25 cellular contexts compared by ENCODE assay signal in the genomic region with DNA sequence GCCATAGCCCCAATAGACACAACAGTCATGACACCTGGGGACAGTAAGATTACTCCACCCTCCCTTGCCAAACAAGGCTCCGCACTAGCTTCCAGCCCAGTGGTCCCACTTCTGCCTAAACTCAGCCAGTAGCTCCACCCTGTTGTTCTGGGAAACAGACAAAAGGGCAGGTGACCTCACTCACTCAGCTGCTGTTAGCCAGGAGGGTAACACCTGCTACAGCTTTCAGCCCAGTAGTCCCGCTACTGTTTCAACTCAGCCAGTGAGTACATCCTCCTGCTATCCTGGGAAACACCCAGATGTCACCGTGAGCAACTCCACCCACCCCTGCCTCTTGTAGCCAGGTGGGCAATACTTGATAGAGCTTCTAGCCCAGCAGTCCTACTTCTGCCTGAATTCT.
"Had no signal": no experiment of that assay in that cellular context is flagged by ENCODE, and none has a peak within 500 bp of the region (broad histone marks: within the 10 kb centered on the region; RNA-seq: fewer than 3 reads in every experiment).

No MANE protein-coding gene starts in this region.

- H3K9me3 ChIP-seq: neutrophil, ovary, testis, thyroid gland, transverse colon, vagina had no signal

- H3K4me3 ChIP-seq: left ventricle myocardium inferior, lung, neural progenitor cell, ovary, right atrium auricular region, skin epidermis, stomach, testis, thyroid gland, transverse colon, upper lobe of left lung, vagina had no signal

- DNase-seq: islet precursor cell; left ventricle myocardium inferior; mesendoderm; naive B cell; natural killer cell; nephron progenitor cell; occipital lobe; ovary; stimulated activated CD4-positive, alpha-beta T cell treated with anti-CD3 and anti-CD28 coated beads, Interleukin-12 subunit alpha, Interleukin-12 subunit beta, amount 100 ng/mL, for 4 hours; stimulated activated CD4-positive, alpha-beta T cell treated with anti-CD3 and anti-CD28 coated beads, Interleukin-15, amount 100 ng/mL, for 24 hours; stimulated activated CD4-positive, alpha-beta T cell treated with anti-CD3 and anti-CD28 coated beads, Interleukin-2, amount 100 ng/mL, for 24 hours; stimulated activated CD4-positive, alpha-beta T cell treated with anti-CD3 and anti-CD28 coated beads, Interleukin-4, amount 100 ng/mL, for 1 hour; stimulated activated naive B cell treated with anti-CD40 and anti-IgM and Interleukin-4, amounts not matched to agents 10 μg/mL and 1 μg/mL and 100 μg/mL, for 72 hours; stimulated activated naive CD8-positive, alpha-beta T cell treated with anti-CD3 and anti-CD28 coated beads, Interleukin-15, Interleukin-2, amounts not matched to agents 100 U/mL and 50 U/mL, for 24 hours; stomach; testis; thyroid gland; transverse colon; upper lobe of left lung had no signal

- H2AFZ ChIP-seq: neural progenitor cell had no signal

- H3K27me3 ChIP-seq: neural progenitor cell, neutrophil, ovary, right atrium auricular region, stomach, testis, thyroid gland, transverse colon, upper lobe of left lung, vagina had no signal

- ATAC-seq: natural killer cell; stimulated activated naive B cell treated with anti-CD40 and anti-IgM and Interleukin-4, amounts not matched to agents 10 μg/mL and 1 μg/mL and 100 μg/mL, for 72 hours; stimulated activated naive CD8-positive, alpha-beta T cell treated with anti-CD3 and anti-CD28 coated beads, Interleukin-15, Interleukin-2, amounts not matched to agents 100 U/mL and 50 U/mL, for 24 hours had no signal

- H3K4me2 ChIP-seq: neural progenitor cell had no signal

- H3K9ac ChIP-seq: neural progenitor cell had no signal

- H3K36me3 ChIP-seq: left ventricle myocardium inferior, neural progenitor cell, neutrophil, ovary, right atrium auricular region, stomach, thyroid gland, transverse colon, upper lobe of left lung, vagina had no signal

- H3K27ac ChIP-seq: left ventricle myocardium inferior, neural progenitor cell, neutrophil, ovary, right atrium auricular region, skin epidermis, stomach, testis, thyroid gland, transverse colon, upper lobe of left lung, vagina had no signal

- H3K4me1 ChIP-seq: left ventricle myocardium inferior, neural progenitor cell, right atrium auricular region, stomach, testis, thyroid gland, transverse colon, upper lobe of left lung, vagina had no signal
